8 cellular contexts compared by ENCODE assay signal in genomic region chr10:3886666-3887251, GRCh38.
DNase-seq lines count a peak whose midpoint lies in the region; ATAC-seq and TF ChIP-seq lines count a peak whose summit lies in the region.

No MANE protein-coding gene starts in this region.

- no peak overlapping the region for H3K4me3 ChIP-seq in mammary epithelial cell (replicated peaks in 1 of 3; ENCODE audit: insufficient read depth in 1 of 3, low read depth in 2 of 3, low read length in 3 of 3)
- no peak overlapping the region for H3K4me3 ChIP-seq in lung
- H3K4me3 ChIP-seq in vagina, result no peak overlapping the region

- 13% methylated on average over 11 of the region's 11 CpGs for WGBS in mammary epithelial cell (ENCODE audit: low coverage, missing lambda C conversion rate)
- WGBS in lung, 2 donors, result 43 to 74% methylated on average over 11 of the region's 11 CpGs

- no peak overlapping the region for H3K4me3 Mint-ChIP-seq in activated naive CD8-positive, alpha-beta T cell
- H3K4me3 Mint-ChIP-seq in activated naive CD8-positive, alpha-beta T cell treated with anti-CD3 and anti-CD28 coated beads for 36 hours, result no peak overlapping the region

- H3K36me3 Mint-ChIP-seq in activated naive CD8-positive, alpha-beta T cell, result no peaks in the 10 kb centered on the region
- H3K36me3 Mint-ChIP-seq in activated naive CD8-positive, alpha-beta T cell treated with anti-CD3 and anti-CD28 coated beads for 36 hours, result peaks cover 3% of the 10 kb centered on the region

- in situ Hi-C loops in mammary epithelial cell (cut with MboI; ENCODE audit: low sequenced_read_pairs in 2 of 2), result no loop called here

- no peaks in the 10 kb centered on the region for H3K36me3 ChIP-seq in mammary epithelial cell (ENCODE audit: insufficient read depth, low read length)
- H3K36me3 ChIP-seq in lung (ENCODE audit: control insufficient read depth in 2 of 2, insufficient read depth in 2 of 2, low read length in 2 of 2), result no peaks in the 10 kb centered on the region
- H3K36me3 ChIP-seq in vagina, result no peaks in the 10 kb centered on the region

- peaks cover 8% of the 10 kb centered on the region for H3K4me1 Mint-ChIP-seq in activated naive CD8-positive, alpha-beta T cell (ENCODE audit: low read depth)
- no peaks in the 10 kb centered on the region for H3K4me1 Mint-ChIP-seq in activated naive CD8-positive, alpha-beta T cell treated with anti-CD3 and anti-CD28 coated beads for 36 hours

- no peaks in the 10 kb centered on the region for H4K20me1 ChIP-seq in mammary epithelial cell (ENCODE audit: insufficient read depth, low read length)

- TSS peak; percentile 77 for BruUV-seq in mammary epithelial cell (replicated peaks; lab: Mats Ljungman, UMichigan)

- peak overlapping the region; percentile 80 for H3K9ac ChIP-seq in mammary epithelial cell (ENCODE audit: insufficient read depth, low read length)

- H3K4me1 ChIP-seq in mammary epithelial cell (ENCODE audit: insufficient read depth, low read length), result peaks cover 38% of the 10 kb centered on the region
- peaks cover 1 to 10% of the 10 kb centered on the region in 2 donors for H3K4me1 ChIP-seq in lung (ENCODE audit: control insufficient read depth in 2 of 2, insufficient read depth in 2 of 2, low read length in 2 of 2)
- peaks cover 30% of the 10 kb centered on the region for H3K4me1 ChIP-seq in vagina

- CTCF ChIA-PET in mammary epithelial cell (lab: Charles Lee; ENCODE audit: low non-redundant PET), result no interaction called here

- H3K27ac Mint-ChIP-seq in activated naive CD8-positive, alpha-beta T cell, result peak overlapping the region; percentile 31
- no peak overlapping the region for H3K27ac Mint-ChIP-seq in activated naive CD8-positive, alpha-beta T cell treated with anti-CD3 and anti-CD28 coated beads for 36 hours

- H3K27me3 ChIP-seq in mammary epithelial cell (ENCODE audit: insufficient read depth, low read length) (no peaks in the 10 kb centered on the region), lung (ENCODE audit: control insufficient read depth, insufficient read depth) (no peaks in the 10 kb centered on the region), vagina (no peaks in the 10 kb centered on the region)

- H2AFZ ChIP-seq in mammary epithelial cell (ENCODE audit: low read depth, low read length), result peak overlapping the region; percentile 28

- H3K9me3 ChIP-seq in mammary epithelial cell (replicated peaks; ENCODE audit: insufficient read depth, low read length), result no peaks in the 10 kb centered on the region
- no peaks in the 10 kb centered on the region for H3K9me3 ChIP-seq in lung (ENCODE audit: control insufficient read depth in 2 of 2, insufficient read depth in 1 of 2, low read length in 1 of 2)
- no peaks in the 10 kb centered on the region for H3K9me3 ChIP-seq in vagina

- H3K79me2 ChIP-seq in mammary epithelial cell (ENCODE audit: insufficient read depth, low read length), result no peaks in the 10 kb centered on the region

- no peaks in the 10 kb centered on the region for H3K9me3 Mint-ChIP-seq in activated naive CD8-positive, alpha-beta T cell (ENCODE audit: low read depth)
- peaks cover 4% of the 10 kb centered on the region for H3K9me3 Mint-ChIP-seq in activated naive CD8-positive, alpha-beta T cell treated with anti-CD3 and anti-CD28 coated beads for 36 hours

- peak overlapping the region; percentile 5 for H3K4me2 ChIP-seq in mammary epithelial cell (ENCODE audit: insufficient read depth, low read depth, low read length)

- intact Hi-C loops in mammary epithelial cell (cut with micrococcal nuclease) (no loop called here), vagina (cut with DNase I) (no loop called here)

- H3K27ac ChIP-seq in mammary epithelial cell (ENCODE audit: insufficient read depth, low read depth, low read length) (peak overlapping the region; percentile 96), lung (ENCODE audit: low read depth in 1 of 2, low read length in 1 of 2) (peak overlapping the region; percentile 51 to 75), vagina (peak overlapping the region; percentile 83)

- no peak for DNase-seq in activated naive CD8-positive, alpha-beta T cell treated with anti-CD3 and anti-CD28 coated beads for 36 hours
- peak; percentile 92 for DNase-seq in mammary epithelial cell
- no peak for DNase-seq in lung (ENCODE audit: low spot score)
- peak in 1 of 2 donors; percentile 88 for DNase-seq in vagina (ENCODE audit: extremely low spot score in 2 of 2)
- no peak for DNase-seq in medulla oblongata (ENCODE audit: extremely low spot score)
- no peak for DNase-seq in NCI-H1417 (lab: John Stamatoyannopoulos, UW)

- H3K27me3 Mint-ChIP-seq in activated naive CD8-positive, alpha-beta T cell, result no peaks in the 10 kb centered on the region
- H3K27me3 Mint-ChIP-seq in activated naive CD8-positive, alpha-beta T cell treated with anti-CD3 and anti-CD28 coated beads for 36 hours, result no peaks in the 10 kb centered on the region

- ATAC-seq in lung (ENCODE audit: insufficient read depth, low FRiP score), result peak; percentile 48
- ATAC-seq in GM19463 (IDR thresholded peaks at IDR 0.05; ENCODE audit: unreplicated experiment), result no peak

- TF ChIP-seq POLR2A in vagina (IDR thresholded peaks at IDR 0.05), result no peak

- TF ChIP-seq CTCF in mammary epithelial cell (conservative IDR thresholded peaks at IDR 0.05 in 1 of 2, IDR thresholded peaks at IDR 0.05 in 1 of 2; ENCODE audit: extremely low read depth in 1 of 2, insufficient read depth in 1 of 2, low read depth in 1 of 2, low read length in 2 of 2), result no peak
- TF ChIP-seq CTCF in lung (IDR thresholded peaks at IDR 0.05; ENCODE audit: control extremely low read depth, extremely low read depth), result no peak
- TF ChIP-seq CTCF in vagina (IDR thresholded peaks at IDR 0.05), result no peak

- dilution Hi-C loops in mammary epithelial cell (cut with HindIII; ENCODE audit: low sequenced_read_pairs), result no loop called here
